Comparison of ENCODE assay signal across 22 cellular contexts in genomic region chr1:38589036-38589435, GRCh38.
DNase-seq lines count a peak whose midpoint lies in the region; ATAC-seq and TF ChIP-seq lines count a peak whose summit lies in the region.
"Had no signal": no experiment of that assay in that cellular context is flagged by ENCODE, and none has a peak within 500 bp of the region (broad histone marks: within the 10 kb centered on the region; RNA-seq: fewer than 3 reads in every experiment).

No MANE protein-coding gene starts in this region.

- H3K4me1 ChIP-seq in SJCRH30 (peaks cover 3% of the 10 kb centered on the region; the same call in 1 of the 2 replicates), spleen (peaks cover 0 to 19% (median 8%) of the 10 kb centered on the region in 6 donors)
- H3K4me1 ChIP-seq: psoas muscle, upper lobe of left lung had no signal

- intact Hi-C loops in spleen (cut with DNase I; ENCODE audit: low total_unique reads) = no loop called here

- H3K4me1 Mint-ChIP-seq in stimulated activated memory B cell treated with anti-CD40 and anti-IgM and Interleukin-4, amounts not matched to agents 10 μg/mL and 1 μg/mL and 100 μg/mL, for 72 hours = peaks cover 23% of the 10 kb centered on the region

- 26 to 45% (median 34%) methylated on average over 1 of the region's 1 CpG; no CpG with 5 or more reads in 1 of the 5 donors for WGBS in spleen, 5 donors

- no peaks in the 10 kb centered on the region for H3K27me3 ChIP-seq in SJCRH30
- H3K27me3 ChIP-seq in spleen (replicated peaks in 1 of 7) = peaks cover 0 to 34% (median 0%) of the 10 kb centered on the region in 7 donors
- H3K27me3 ChIP-seq: upper lobe of left lung had no signal

- ATAC-seq in stimulated activated memory B cell treated with anti-CD40 and anti-IgM and Interleukin-4, amounts not matched to agents 10 μg/mL and 1 μg/mL and 100 μg/mL, for 72 hours = peak; percentile 39
- no peak for ATAC-seq in HG03045 (IDR thresholded peaks at IDR 0.05; ENCODE audit: unreplicated experiment)
- ATAC-seq: psoas muscle had no signal

- H3K27ac ChIP-seq in SJCRH30 = no peak overlapping the region
- H3K27ac ChIP-seq in spleen = no peak overlapping the region
- H3K27ac ChIP-seq: KMS-11, psoas muscle, upper lobe of left lung, VCaP had no signal

- no peak for TF ChIP-seq CTCF in spleen (IDR thresholded peaks at IDR 0.05 in 8 of 11, conservative IDR thresholded peaks at IDR 0.05 in 3 of 11)

- peaks cover 4% of the 10 kb centered on the region for H3K27me3 Mint-ChIP-seq in stimulated activated memory B cell treated with anti-CD40 and anti-IgM and Interleukin-4, amounts not matched to agents 10 μg/mL and 1 μg/mL and 100 μg/mL, for 72 hours

- H3K4me3 Mint-ChIP-seq in stimulated activated memory B cell treated with anti-CD40 and anti-IgM and Interleukin-4, amounts not matched to agents 10 μg/mL and 1 μg/mL and 100 μg/mL, for 72 hours = no peak overlapping the region
- H3K4me3 Mint-ChIP-seq: activated CD4-positive, alpha-beta memory T cell treated with anti-CD3 and anti-CD28 coated beads, Interleukin-2, amount 10 ng/mL, durations not matched to agents 7 days and 5 days; CD14-positive monocyte; memory B cell; nephron progenitor cell; T-helper 1 cell treated with Interleukin-12 subunit alpha and Interleukin-12 subunit beta and Interleukin-4 antibody, amounts not matched to agents 30 μg/mL and 1 μg/mL, for 36 hours had no signal

- TF ChIP-seq POLR2A in spleen (IDR thresholded peaks at IDR 0.05) = no peak

- H3K4me3 ChIP-seq in SJCRH30 (no peak overlapping the region), spleen (no peak overlapping the region)
- H3K4me3 ChIP-seq: psoas muscle, upper lobe of left lung had no signal

- peak; percentile 46 for DNase-seq in activated effector memory CD4-positive, alpha-beta T cell treated with anti-CD3 and anti-CD28 coated beads, Interleukin-2, amount 50 U/mL, for 16 hours
- DNase-seq in activated effector memory CD4-positive, alpha-beta T cell treated with Interleukin-2 at 50 U/mL for 16 hours = no peak
- DNase-seq in SJCRH30 = peak; percentile 62 to 68
- peak; percentile 9 for DNase-seq in fibroblast of the conjunctiva (ENCODE audit: low read depth)
- DNase-seq in T-helper 1 cell = no peak
- no peak for DNase-seq in spleen
- DNase-seq: activated CD4-positive, alpha-beta memory T cell treated with anti-CD3 and anti-CD28 coated beads, Interleukin-2, amount 10 ng/mL, durations not matched to agents 7 days and 5 days; amniotic stem cell; DMS53; NCI-H1105; nephron progenitor cell; SHP77 treated with DMSO at 0.1 percent for 48 hours; stimulated activated naive CD4-positive, alpha-beta T cell; upper lobe of left lung had no signal

- H3K27ac Mint-ChIP-seq in stimulated activated memory B cell treated with anti-CD40 and anti-IgM and Interleukin-4, amounts not matched to agents 10 μg/mL and 1 μg/mL and 100 μg/mL, for 72 hours = no peak overlapping the region
- H3K27ac Mint-ChIP-seq: activated CD4-positive, alpha-beta memory T cell treated with anti-CD3 and anti-CD28 coated beads, Interleukin-2, amount 10 ng/mL, durations not matched to agents 7 days and 5 days; CD14-positive monocyte; memory B cell; nephron progenitor cell; T-helper 1 cell treated with Interleukin-12 subunit alpha and Interleukin-12 subunit beta and Interleukin-4 antibody, amounts not matched to agents 30 μg/mL and 1 μg/mL, for 36 hours had no signal

- H3K9me3 Mint-ChIP-seq in stimulated activated memory B cell treated with anti-CD40 and anti-IgM and Interleukin-4, amounts not matched to agents 10 μg/mL and 1 μg/mL and 100 μg/mL, for 72 hours = peaks cover 4% of the 10 kb centered on the region

- H3K9me3 ChIP-seq in SJCRH30 (replicated peaks) (peaks cover 7% of the 10 kb centered on the region; the same call in 1 of the 2 replicates), spleen (peaks cover 0 to 30% (median 25%) of the 10 kb centered on the region in 8 donors)
- H3K9me3 ChIP-seq: psoas muscle had no signal

- no peaks in the 10 kb centered on the region for H3K36me3 ChIP-seq in SJCRH30
- H3K36me3 ChIP-seq in spleen = no peaks in the 10 kb centered on the region
- H3K36me3 ChIP-seq: upper lobe of left lung had no signal

- H3K36me3 Mint-ChIP-seq in stimulated activated memory B cell treated with anti-CD40 and anti-IgM and Interleukin-4, amounts not matched to agents 10 μg/mL and 1 μg/mL and 100 μg/mL, for 72 hours = peaks cover 6% of the 10 kb centered on the region
- H3K36me3 Mint-ChIP-seq: CD14-positive monocyte had no signal

Comparison
In these comparisons a context has a peak if more than half of its experiments do, and no peak if none do; other contexts are left out.
1. DNase-seq: peak in activated effector memory CD4-positive, alpha-beta T cell treated with anti-CD3 and anti-CD28 coated beads, Interleukin-2, amount 50 U/mL, for 16 hours (single experiment), SJCRH30 (2 of 2) and fibroblast of the conjunctiva (single experiment); none in activated effector memory CD4-positive, alpha-beta T cell treated with Interleukin-2 at 50 U/mL for 16 hours (single experiment), T-helper 1 cell (0 of 5) and spleen (single experiment).